ENCODE assay signal across 7 cellular contexts in the genomic region with DNA sequence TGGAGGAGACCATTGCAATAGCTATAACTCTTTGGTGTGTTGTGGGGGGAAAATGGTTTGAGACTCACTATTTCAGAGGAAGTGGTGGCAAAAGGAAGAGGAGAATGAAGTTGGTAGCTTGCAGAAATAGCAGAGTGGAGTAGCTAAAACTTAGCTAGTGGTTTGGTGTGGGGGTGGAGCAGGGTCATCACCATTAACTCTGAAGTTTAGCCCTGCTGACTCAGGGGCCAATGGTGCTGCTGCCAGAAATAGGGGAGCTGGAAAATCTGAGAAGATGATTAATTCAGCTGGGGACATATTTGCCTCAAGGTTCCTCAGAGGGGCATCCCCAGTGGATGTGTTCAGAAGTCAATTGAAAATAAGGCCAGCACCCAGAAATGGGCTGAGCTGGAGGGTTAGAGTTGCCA.
A peak's percentile ranks its signal among the peaks of the same experiment; 100 is the strongest.
DNase-seq lines count a peak whose midpoint lies in the region; ATAC-seq and TF ChIP-seq lines count a peak whose summit lies in the region.

No MANE protein-coding gene starts in this region.

- no peak for TF ChIP-seq EP300 in sigmoid colon (IDR thresholded peaks at IDR 0.05)

- peaks cover 11% of the 10 kb centered on the region for H3K4me1 ChIP-seq in Caco-2
- H3K4me1 ChIP-seq in sigmoid colon = peaks cover 0 to 32% (median 26%) of the 10 kb centered on the region in 4 donors

- H3K9me3 ChIP-seq in Caco-2 = no peaks in the 10 kb centered on the region
- H3K9me3 ChIP-seq in sigmoid colon = no peaks in the 10 kb centered on the region

- POLR2A ChIA-PET in Caco-2 (lab: Charles Lee) = no interaction called here

- no peak for TF ChIP-seq CTCF in Caco-2 (IDR thresholded peaks at IDR 0.05; ENCODE audit: insufficient read depth in 1 of 2, low read depth in 1 of 2, low read length in 1 of 2, severe bottlenecking in 1 of 2, unreplicated experiment in 1 of 2)
- TF ChIP-seq CTCF in sigmoid colon (IDR thresholded peaks at IDR 0.05) = no peak

- H3K27me3 ChIP-seq in Caco-2 (replicated peaks; ENCODE audit: control insufficient read depth, insufficient read depth, low read length) = no peaks in the 10 kb centered on the region
- H3K27me3 ChIP-seq in sigmoid colon = no peaks in the 10 kb centered on the region

- peaks cover 75% of the 10 kb centered on the region for H3K4me1 Mint-ChIP-seq in activated CD4-positive, alpha-beta T cell treated with anti-CD3 and anti-CD28 coated beads, Interleukin-2, amount 10 ng/mL, durations not matched to agents 24 days and 14 days
- peaks cover 64% of the 10 kb centered on the region for H3K4me1 Mint-ChIP-seq in stimulated activated naive CD8-positive, alpha-beta T cell treated with anti-CD3 and anti-CD28 coated beads, Interleukin-15, amount 100 ng/mL, for 72 hours
- peaks cover 13% of the 10 kb centered on the region for H3K4me1 Mint-ChIP-seq in Caco-2 (ENCODE audit: low read depth, unreplicated experiment)

- peak overlapping the region; percentile 98 for H3K27ac Mint-ChIP-seq in activated CD4-positive, alpha-beta T cell treated with anti-CD3 and anti-CD28 coated beads, Interleukin-2, amount 10 ng/mL, durations not matched to agents 24 days and 14 days
- peak overlapping the region; percentile 91 to 94 for H3K27ac Mint-ChIP-seq in stimulated activated naive CD8-positive, alpha-beta T cell treated with anti-CD3 and anti-CD28 coated beads, Interleukin-15, amount 100 ng/mL, for 72 hours
- H3K27ac Mint-ChIP-seq in Caco-2 (ENCODE audit: unreplicated experiment) = no peak overlapping the region

- no peaks in the 10 kb centered on the region for H3K9me3 Mint-ChIP-seq in activated CD4-positive, alpha-beta T cell treated with anti-CD3 and anti-CD28 coated beads, Interleukin-2, amount 10 ng/mL, durations not matched to agents 24 days and 14 days
- H3K9me3 Mint-ChIP-seq in stimulated activated naive CD8-positive, alpha-beta T cell treated with anti-CD3 and anti-CD28 coated beads, Interleukin-15, amount 100 ng/mL, for 72 hours = no peaks in the 10 kb centered on the region
- H3K9me3 Mint-ChIP-seq in Caco-2 (ENCODE audit: unreplicated experiment) = no peaks in the 10 kb centered on the region

- peak; percentile 72 for ATAC-seq in stimulated activated naive CD8-positive, alpha-beta T cell treated with anti-CD3 and anti-CD28 coated beads, Interleukin-15, amount 100 ng/mL, for 72 hours
- ATAC-seq in HG03108 (IDR thresholded peaks at IDR 0.05; ENCODE audit: unreplicated experiment) = no peak

- H3K4me3 ChIP-seq in Jurkat, Clone E6-1 (ENCODE audit: low read length) = peak overlapping the region; percentile 31
- no peak overlapping the region for H3K4me3 ChIP-seq in Caco-2 (ENCODE audit: low read depth, low read length)
- H3K4me3 ChIP-seq in sigmoid colon = no peak overlapping the region

- H3K4me3 Mint-ChIP-seq in activated CD4-positive, alpha-beta T cell treated with anti-CD3 and anti-CD28 coated beads, Interleukin-2, amount 10 ng/mL, durations not matched to agents 24 days and 14 days = peak overlapping the region; percentile 76
- H3K4me3 Mint-ChIP-seq in stimulated activated naive CD8-positive, alpha-beta T cell treated with anti-CD3 and anti-CD28 coated beads, Interleukin-15, amount 100 ng/mL, for 72 hours = peak overlapping the region; percentile 80 to 82
- H3K4me3 Mint-ChIP-seq in Caco-2 (ENCODE audit: unreplicated experiment) = no peak overlapping the region

- H3K36me3 Mint-ChIP-seq in activated CD4-positive, alpha-beta T cell treated with anti-CD3 and anti-CD28 coated beads, Interleukin-2, amount 10 ng/mL, durations not matched to agents 24 days and 14 days (ENCODE audit: low read depth) = peaks cover 37% of the 10 kb centered on the region
- no peaks in the 10 kb centered on the region for H3K36me3 Mint-ChIP-seq in Caco-2 (ENCODE audit: insufficient read depth, unreplicated experiment)

- CTCF ChIA-PET in Caco-2 (lab: Charles Lee) = no interaction called here

- H3K36me3 ChIP-seq in Caco-2 (ENCODE audit: control insufficient read depth, insufficient read depth, low read length) (no peaks in the 10 kb centered on the region), sigmoid colon (no peaks in the 10 kb centered on the region)

- peak; percentile 85 for DNase-seq in Jurkat, Clone E6-1 (ENCODE audit: low read depth, low spot score)
- DNase-seq in activated CD4-positive, alpha-beta T cell treated with anti-CD3 and anti-CD28 coated beads, Interleukin-2, amount 10 ng/mL, durations not matched to agents 24 days and 14 days = peak; percentile 82
- DNase-seq in fibroblast of the conjunctiva (ENCODE audit: low read depth) (peak; percentile 41), Caco-2 (no peak), sigmoid colon (no peak)
- peak; percentile 71 to 83 for DNase-seq in stimulated activated naive CD8-positive, alpha-beta T cell treated with anti-CD3 and anti-CD28 coated beads, Interleukin-15, amount 100 ng/mL, for 72 hours

- TF ChIP-seq POLR2A in sigmoid colon (IDR thresholded peaks at IDR 0.05) = no peak

- intact Hi-C loops in activated CD4-positive, alpha-beta T cell treated with anti-CD3 and anti-CD28 coated beads, Interleukin-2, amount 10 ng/mL, durations not matched to agents 24 days and 14 days (cut with micrococcal nuclease) = loop anchor here (1.0 to 10.0 kb wide), 7 partner anchors 9 to 421 kb away; no protein-coding TSS in a partner anchor
- intact Hi-C loops in Caco-2 (cut with micrococcal nuclease; ENCODE audit: unreplicated experiment) = no loop called here
- intact Hi-C loops in sigmoid colon (cut with DNase I) = no loop called here

- peaks cover 2% of the 10 kb centered on the region for H3K27me3 Mint-ChIP-seq in activated CD4-positive, alpha-beta T cell treated with anti-CD3 and anti-CD28 coated beads, Interleukin-2, amount 10 ng/mL, durations not matched to agents 24 days and 14 days
- no peaks in the 10 kb centered on the region for H3K27me3 Mint-ChIP-seq in stimulated activated naive CD8-positive, alpha-beta T cell treated with anti-CD3 and anti-CD28 coated beads, Interleukin-15, amount 100 ng/mL, for 72 hours
- no peaks in the 10 kb centered on the region for H3K27me3 Mint-ChIP-seq in Caco-2 (ENCODE audit: insufficient read depth, unreplicated experiment)

- no TSS peak for BruUV-seq in Caco-2 (replicated peaks; lab: Mats Ljungman, UMichigan)

- H3K27ac ChIP-seq in sigmoid colon = peak overlapping the region in 1 of 4 donors; percentile 55

Comparison
In these comparisons a context has a peak if more than half of its experiments do, and no peak if none do; other contexts are left out.
1. DNase-seq: peak in Jurkat, Clone E6-1 (single experiment), activated CD4-positive, alpha-beta T cell treated with anti-CD3 and anti-CD28 coated beads, Interleukin-2, amount 10 ng/mL, durations not matched to agents 24 days and 14 days (single experiment), fibroblast of the conjunctiva (single experiment) and stimulated activated naive CD8-positive, alpha-beta T cell treated with anti-CD3 and anti-CD28 coated beads, Interleukin-15, amount 100 ng/mL, for 72 hours (2 of 2); none in Caco-2 (0 of 2) and sigmoid colon (single experiment).